Comparison of ENCODE assay signal across 9 cellular contexts in the genomic region with DNA sequence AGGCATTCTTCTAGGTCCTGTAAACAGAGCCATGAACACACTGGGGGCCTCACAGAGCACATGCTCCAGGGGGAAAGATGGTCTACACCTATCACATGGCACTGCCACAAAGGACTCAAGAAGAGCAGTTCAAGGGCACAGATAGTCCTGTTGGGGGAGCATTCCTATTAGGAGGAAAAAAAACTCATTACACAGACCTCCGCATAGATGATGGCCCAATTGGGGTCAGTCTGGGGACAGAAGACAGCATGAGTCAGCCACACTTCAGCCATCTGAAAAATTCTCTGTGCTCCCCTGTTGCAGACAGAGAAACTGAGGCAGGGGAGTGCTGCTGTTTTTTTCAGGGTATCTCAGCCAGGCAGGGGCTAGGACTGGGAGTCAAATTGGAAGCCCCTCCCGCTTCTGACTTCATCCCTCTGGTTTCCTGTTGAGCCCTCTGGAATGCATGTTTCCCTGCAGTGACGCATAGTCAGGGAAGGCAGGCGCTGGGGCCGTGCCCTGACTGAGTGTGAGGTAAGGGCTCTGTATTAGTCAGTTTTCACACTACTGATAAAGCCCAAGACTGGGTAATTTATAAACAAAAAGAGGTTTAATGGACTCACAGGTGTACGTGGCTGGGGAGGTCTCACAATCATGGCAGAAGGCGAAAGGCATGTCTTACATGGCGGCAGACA.
DNase-seq lines count a peak whose midpoint lies in the region; ATAC-seq and TF ChIP-seq lines count a peak whose summit lies in the region.
"Had no signal": no experiment of that assay in that cellular context is flagged by ENCODE, and none has a peak within 500 bp of the region (broad histone marks: within the 10 kb centered on the region; RNA-seq: fewer than 3 reads in every experiment).

No MANE protein-coding gene starts in this region.

- no peaks in the 10 kb centered on the region for H3K36me3 Mint-ChIP-seq in effector memory CD8-positive, alpha-beta T cell (ENCODE audit: insufficient read depth)

- no peak overlapping the region for H3K27ac Mint-ChIP-seq in effector memory CD8-positive, alpha-beta T cell

- H3K4me3 Mint-ChIP-seq in effector memory CD8-positive, alpha-beta T cell, result no peak overlapping the region

- ATAC-seq in foreskin keratinocyte, result peak; percentile 95
- peak in 3 of 4 donors; percentile 48 to 64 (median 52) for ATAC-seq in psoas muscle
- ATAC-seq in effector memory CD8-positive, alpha-beta T cell (replicated peaks), result no peak

- intact Hi-C loops in psoas muscle (cut with DNase I), result no loop called here
- intact Hi-C loops in lower leg skin (cut with DNase I; ENCODE audit: low total_unique reads), result no loop called here

- H3K9me3 Mint-ChIP-seq in effector memory CD8-positive, alpha-beta T cell, result peaks cover 0 to 6% of the 10 kb centered on the region in 2 donors

- no peak overlapping the region for H3K4me3 ChIP-seq in psoas muscle
- no peak overlapping the region for H3K4me3 ChIP-seq in lower leg skin (ENCODE audit: low read depth, poor library complexity, severe bottlenecking)

- H3K27me3 ChIP-seq in foreskin keratinocyte, result no peaks in the 10 kb centered on the region
- no peaks in the 10 kb centered on the region for H3K27me3 ChIP-seq in psoas muscle (ENCODE audit: insufficient read depth in 3 of 3, low read length in 2 of 3)

- H3K4me1 ChIP-seq in foreskin keratinocyte (peaks cover 24% of the 10 kb centered on the region), psoas muscle (no peaks in the 10 kb centered on the region)

- no peak for TF ChIP-seq CTCF in foreskin keratinocyte (conservative IDR thresholded peaks at IDR 0.05)
- TF ChIP-seq CTCF in psoas muscle (IDR thresholded peaks at IDR 0.05), result no peak
- TF ChIP-seq CTCF in lower leg skin (IDR thresholded peaks at IDR 0.05), result no peak

- H3K4me1 Mint-ChIP-seq in effector memory CD8-positive, alpha-beta T cell (ENCODE audit: low read depth in 2 of 2), result no peaks in the 10 kb centered on the region

- DNase-seq in GM03348 (ENCODE audit: low spot score), result peak; percentile 95
- DNase-seq in T1000 (lab: John Stamatoyannopoulos, UW), result peak; percentile 57
- peak; percentile 87 to 96 for DNase-seq in foreskin keratinocyte
- DNase-seq in psoas muscle, result peak; percentile 67 to 71
- no peak for DNase-seq in lower leg skin (ENCODE audit: low spot score in 2 of 2)
- no peak for DNase-seq in NOMO-1 treated with DMSO at 0.1 percent for 48 hours (lab: John Stamatoyannopoulos, UW; ENCODE audit: unreplicated experiment)
- no peak for DNase-seq in NCI-H187 (lab: John Stamatoyannopoulos, UW)
- no peak for DNase-seq in effector memory CD8-positive, alpha-beta T cell
- DNase-seq: DMS79 treated with DMSO at 0.1 percent for 48 hours had no signal

- H3K27me3 Mint-ChIP-seq in effector memory CD8-positive, alpha-beta T cell, result peaks cover 14 to 54% of the 10 kb centered on the region in 2 donors

- H3K27ac ChIP-seq in foreskin keratinocyte, result peak overlapping the region; percentile 66
- H3K27ac ChIP-seq in psoas muscle, result no peak overlapping the region

- WGBS in psoas muscle, 3 donors, result 90 to 92% (median 92%) methylated on average over 8 of the region's 8 CpGs
- 81 to 84% methylated on average over 8 of the region's 8 CpGs for WGBS in lower leg skin, 2 donors

- no peaks in the 10 kb centered on the region for H3K9me3 ChIP-seq in psoas muscle

- no peaks in the 10 kb centered on the region for H3K36me3 ChIP-seq in psoas muscle (ENCODE audit: insufficient read depth in 1 of 2, low read depth in 1 of 2)

- TF ChIP-seq POLR2A in lower leg skin (IDR thresholded peaks at IDR 0.05), result no peak

Comparison
In these comparisons a context has a peak if more than half of its experiments do, and no peak if none do; other contexts are left out.
1. DNase-seq: peak in GM03348 (single experiment), T1000 (single experiment), foreskin keratinocyte (2 of 2) and psoas muscle (2 of 2); none in lower leg skin (0 of 2), NOMO-1 treated with DMSO at 0.1 percent for 48 hours (single experiment), NCI-H187 (0 of 2) and effector memory CD8-positive, alpha-beta T cell (0 of 3).